ENCODE assay signal across 1 cellular context in genomic region chr15:52021892-52022540, GRCh38.
TF ChIP-seq lines count a peak whose summit lies in the region.

No MANE protein-coding gene starts in this region.

TF ChIP-seq in IMR-90, 13 proteins besides CTCF, POLR2A, EP300 and RAD21 (continued from another document):
- TF ChIP-seq, protein P1, sequence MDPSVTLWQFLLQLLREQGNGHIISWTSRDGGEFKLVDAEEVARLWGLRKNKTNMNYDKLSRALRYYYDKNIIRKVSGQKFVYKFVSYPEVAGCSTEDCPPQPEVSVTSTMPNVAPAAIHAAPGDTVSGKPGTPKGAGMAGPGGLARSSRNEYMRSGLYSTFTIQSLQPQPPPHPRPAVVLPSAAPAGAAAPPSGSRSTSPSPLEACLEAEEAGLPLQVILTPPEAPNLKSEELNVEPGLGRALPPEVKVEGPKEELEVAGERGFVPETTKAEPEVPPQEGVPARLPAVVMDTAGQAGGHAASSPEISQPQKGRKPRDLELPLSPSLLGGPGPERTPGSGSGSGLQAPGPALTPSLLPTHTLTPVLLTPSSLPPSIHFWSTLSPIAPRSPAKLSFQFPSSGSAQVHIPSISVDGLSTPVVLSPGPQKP (IDR thresholded peaks at IDR 0.05; ENCODE audit: borderline replicate concordance, low read depth, low read length) = no peak
- TF ChIP-seq BHLHE40 (IDR thresholded peaks at IDR 0.05; ENCODE audit: low read depth, low read length) (no peak), NFE2L2 (IDR thresholded peaks at IDR 0.05; ENCODE audit: low read depth, low read length) (no peak), RCOR1 (IDR thresholded peaks at IDR 0.05; ENCODE audit: insufficient replicate concordance, low read length) (no peak), MAFK (IDR thresholded peaks at IDR 0.05; ENCODE audit: low read depth, low read length) (no peak)
